Comparison of ENCODE assay signal across 1 cellular context in the genomic region with DNA sequence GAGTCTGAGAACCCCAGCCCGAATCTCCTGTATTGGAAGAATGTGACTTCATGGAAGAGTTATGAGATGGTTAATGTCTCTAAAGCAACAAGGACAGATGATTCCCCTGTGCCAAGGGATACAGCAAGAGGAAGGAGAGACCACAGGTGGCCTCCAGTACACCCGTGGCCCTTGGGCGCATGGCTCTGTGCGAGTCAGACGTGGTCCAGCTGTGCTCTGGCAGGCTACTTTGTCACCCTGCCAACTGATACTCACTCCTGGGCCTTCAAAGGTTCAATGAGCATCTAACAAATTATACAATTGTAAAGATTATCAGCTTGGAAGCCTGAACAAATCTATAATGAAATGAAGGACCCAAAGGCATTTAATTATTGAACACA.
TF ChIP-seq lines count a peak whose summit lies in the region.

No MANE protein-coding gene starts in this region.

TF ChIP-seq in HEK293, 187 proteins besides CTCF, POLR2A, EP300 and RAD21 (continued from another document):
- no peak for TF ChIP-seq ZNF362 (tag by site-specific recombination; IDR thresholded peaks at IDR 0.05)
